Comparison of ENCODE assay signal across 16 cellular contexts in genomic region chr11:90166982-90167573, GRCh38. TPM values are rescaled to one million over a fixed set of nuclear protein-coding genes. Genes with fewer than 3 reads are reported as not detected.
"Had no signal": no experiment of that assay in that cellular context is flagged by ENCODE, and none has a peak within 500 bp of the region (broad histone marks: within the 10 kb centered on the region; RNA-seq: fewer than 3 reads in every experiment).

No MANE protein-coding gene starts in this region.

RNA-seq across cellular contexts. Expression of gene NAALAD2, which starts 32.6 kb away (rescaled TPM):
- total RNA-seq: activated B cell treated with CpG ODN at 0.5 μM for 24 hours; activated CD4-positive, alpha-beta memory T cell treated with anti-CD3 and anti-CD28 coated beads for 36 hours; activated CD4-positive, alpha-beta T cell treated with anti-CD3 and anti-CD28 coated beads, Interleukin-2, amount 10 ng/mL, durations not matched to agents 24 days and 14 days; activated CD8-positive, alpha-beta memory T cell treated with anti-CD3 and anti-CD28 coated beads for 36 hours; activated CD8-positive, alpha-beta T cell treated with anti-CD3 and anti-CD28 coated beads for 36 hours; activated naive CD8-positive, alpha-beta T cell treated with anti-CD3 and anti-CD28 coated beads, Interleukin-2, amount 10 ng/mL, durations not matched to agents 7 days and 5 days; activated T-cell treated with anti-CD3 and anti-CD28 coated beads, Interleukin-2, amount 50 U/mL, for 4 hours; activated T-cell treated with anti-CD3 and anti-CD28 coated beads, Interleukin-2, amount 50 U/mL, for 72 hours; activated T-helper 1 cell treated with anti-CD3 and anti-CD28 coated beads, Interleukin-12 subunit alpha, Interleukin-12 subunit beta, Interleukin-2, Interleukin-4 antibody, amounts not matched to agents 30 ng/mL and 10 ng/mL and 1 ng/mL, durations not matched to agents 14 hours and 24 hours and 36 hours; activated T-helper 17 cell treated with anti-CD3 and anti-CD28 coated beads, Interleukin-2, amount 50 U/mL, for 72 hours; ascending aorta; bronchial epithelial cell; T-cell; T-helper 1 cell treated with Interleukin-12 subunit alpha and Interleukin-12 subunit beta and Interleukin-4 antibody, amounts not matched to agents 30 ng/mL and 1 ng/mL, for 36 hours; T-helper 17 cell; T-helper 2 cell treated with Interferon-gamma antibody and Interleukin-4, amounts not matched to agents 100 ng/mL and 5 ng/mL, for 36 hours had no signal
